Comparison of ENCODE assay signal across 9 cellular contexts in the genomic region with DNA sequence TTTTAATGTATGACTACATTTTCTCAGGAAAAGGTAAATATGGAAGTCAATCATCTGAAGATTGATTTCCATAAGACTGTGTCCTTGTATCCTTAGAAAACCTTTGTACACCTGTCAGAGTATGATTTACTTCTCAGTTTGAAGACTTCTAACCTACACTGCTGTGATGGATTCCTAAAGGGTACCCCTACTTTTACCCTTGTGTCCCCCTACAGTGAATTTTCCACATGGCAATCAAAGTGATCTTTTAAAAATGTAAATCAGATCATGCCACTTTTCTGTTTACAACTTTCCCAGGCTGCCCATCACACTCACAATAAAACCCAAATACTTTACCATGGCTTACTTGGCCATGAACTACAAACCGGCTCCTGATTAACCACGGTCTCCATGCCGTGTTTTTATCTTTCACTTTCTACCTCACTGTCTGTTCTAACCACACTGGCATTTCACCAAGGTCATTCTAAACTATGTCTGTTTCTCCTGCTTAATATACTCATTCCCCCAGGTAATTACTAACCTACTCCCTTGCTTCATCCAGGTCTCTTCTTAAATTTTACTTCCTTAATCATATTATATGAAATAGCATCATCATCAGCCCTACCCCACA. TPM values are rescaled to one million over a fixed set of nuclear protein-coding genes. Genes with fewer than 3 reads are reported as not detected.
DNase-seq lines count a peak whose midpoint lies in the region; ATAC-seq and TF ChIP-seq lines count a peak whose summit lies in the region.
"Had no signal": no experiment of that assay in that cellular context is flagged by ENCODE, and none has a peak within 500 bp of the region (broad histone marks: within the 10 kb centered on the region; RNA-seq: fewer than 3 reads in every experiment).

No MANE protein-coding gene starts in this region.

- no peaks in the 10 kb centered on the region for H3K27me3 ChIP-seq in effector memory CD4-positive, alpha-beta T cell (replicated peaks; ENCODE audit: control insufficient read depth, insufficient read depth, low read length, poor library complexity, severe bottlenecking)
- H3K27me3 ChIP-seq in right atrium auricular region (no peaks in the 10 kb centered on the region), H7 (ENCODE audit: control insufficient read depth, insufficient read depth, low read length) (no peaks in the 10 kb centered on the region), psoas muscle (ENCODE audit: insufficient read depth in 3 of 3, low read length in 2 of 3) (no peaks in the 10 kb centered on the region)

- intact Hi-C loops in psoas muscle (cut with DNase I), result no loop called here

- H3K27ac Mint-ChIP-seq in endothelial cell (ENCODE audit: unreplicated experiment), result no peak overlapping the region

- no peak overlapping the region for H3K4me3 Mint-ChIP-seq in endothelial cell (ENCODE audit: unreplicated experiment)

- ATAC-seq in GM21390 (IDR thresholded peaks at IDR 0.05; ENCODE audit: unreplicated experiment) (peak; percentile 93), HG03558 (IDR thresholded peaks at IDR 0.05; ENCODE audit: extremely low read depth, unreplicated experiment) (peak; percentile 41), psoas muscle (no peak)

- H3K27me3 Mint-ChIP-seq in endothelial cell (ENCODE audit: unreplicated experiment), result no peaks in the 10 kb centered on the region

- WGBS in psoas muscle, 3 donors, result 40 to 59% (median 50%) methylated on average over 3 of the region's 3 CpGs

- peaks cover 4% of the 10 kb centered on the region for H3K4me1 Mint-ChIP-seq in endothelial cell (ENCODE audit: unreplicated experiment)

- no peaks in the 10 kb centered on the region for H3K36me3 ChIP-seq in effector memory CD4-positive, alpha-beta T cell (ENCODE audit: control insufficient read depth, insufficient read depth, low read length)
- H3K36me3 ChIP-seq in right atrium auricular region (no peaks in the 10 kb centered on the region), H7 (replicated peaks; ENCODE audit: control insufficient read depth, insufficient read depth, low read length) (no peaks in the 10 kb centered on the region), psoas muscle (ENCODE audit: insufficient read depth in 1 of 2, low read depth in 1 of 2) (no peaks in the 10 kb centered on the region)

- H3K9me3 ChIP-seq in effector memory CD4-positive, alpha-beta T cell (ENCODE audit: control insufficient read depth, low read length), result no peaks in the 10 kb centered on the region
- H3K9me3 ChIP-seq in right atrium auricular region (no peaks in the 10 kb centered on the region), psoas muscle (no peaks in the 10 kb centered on the region)

- peak overlapping the region; percentile 37 for H3K4me3 ChIP-seq in GM12865 (ENCODE audit: low read depth, low read length)
- peak overlapping the region; percentile 42 for H3K4me3 ChIP-seq in effector memory CD4-positive, alpha-beta T cell (ENCODE audit: insufficient read depth, low read depth, low read length, poor library complexity, severe bottlenecking)
- no peak overlapping the region for H3K4me3 ChIP-seq in right atrium auricular region
- H3K4me3 ChIP-seq in H7 (ENCODE audit: insufficient read depth, low read depth, low read length), result no peak overlapping the region
- H3K4me3 ChIP-seq in psoas muscle, result no peak overlapping the region

- no peaks in the 10 kb centered on the region for H3K36me3 Mint-ChIP-seq in endothelial cell (ENCODE audit: low read depth, unreplicated experiment)

- TF ChIP-seq CTCF in GM12865 (IDR thresholded peaks at IDR 0.05; ENCODE audit: insufficient read depth, low read depth, low read length, missing control alignments) (no peak), endothelial cell (IDR thresholded peaks at IDR 0.05; ENCODE audit: unreplicated experiment) (no peak), right atrium auricular region (IDR thresholded peaks at IDR 0.05) (no peak), psoas muscle (IDR thresholded peaks at IDR 0.05) (no peak)

- H3K9me3 Mint-ChIP-seq in endothelial cell (ENCODE audit: unreplicated experiment), result no peaks in the 10 kb centered on the region

- DNase-seq in GM12865 (ENCODE audit: low read depth) (peak; percentile 63), endothelial cell (ENCODE audit: low spot score) (no peak), right atrium auricular region (ENCODE audit: low spot score) (no peak), H7 (no peak), psoas muscle (no peak)
- no peak for DNase-seq in effector memory CD4-positive, alpha-beta T cell
- DNase-seq: anterior cingulate cortex had no signal

- H3K4me1 ChIP-seq in effector memory CD4-positive, alpha-beta T cell (ENCODE audit: control insufficient read depth, insufficient read depth, low read length, poor library complexity, severe bottlenecking), result no peaks in the 10 kb centered on the region
- H3K4me1 ChIP-seq in right atrium auricular region (no peaks in the 10 kb centered on the region), psoas muscle (no peaks in the 10 kb centered on the region)

- peak overlapping the region; percentile 44 for H3K27ac ChIP-seq in effector memory CD4-positive, alpha-beta T cell (ENCODE audit: insufficient read depth, low read length, poor library complexity, severe bottlenecking)
- no peak overlapping the region for H3K27ac ChIP-seq in right atrium auricular region
- H3K27ac ChIP-seq in psoas muscle, result no peak overlapping the region

RNA-seq across cellular contexts. Expression of a gene that starts 8.1 kb away (rescaled TPM):
- 0.33 TPM for total RNA-seq in endothelial cell (ENCODE audit: unreplicated experiment)
- 1 to 10 TPM; 1.5 to 1.6 TPM for total RNA-seq in right atrium auricular region
- total RNA-seq in H7 (2014; rRNA removed; shearing (Covaris generic)), result 0.59 TPM in 1 of 2 replicates, not detected in the other
- under 1 TPM in 3 of 4 donors, not detected in 1; 0.26 to 0.74 (median 0.28) TPM for total RNA-seq in psoas muscle
- polyA plus RNA-seq in psoas muscle, result under 1 TPM in 2 of 3 donors, not detected in 1; 0.06 to 0.18 TPM

RNA-seq across cellular contexts. Expression of a gene that starts 8.1 kb away (rescaled TPM):
- total RNA-seq in endothelial cell (ENCODE audit: unreplicated experiment) (10.1 TPM), right atrium auricular region (10 to 100 TPM; 48.7 to 82.4 TPM), psoas muscle (10 to 100 TPM; 38.9 to 73.0 (median 54.3) TPM)
- 9.4 and 10.9 TPM in 2 replicates for total RNA-seq in H7 (2014; rRNA removed; shearing (Covaris generic))
- polyA plus RNA-seq in psoas muscle, result 10 to 100 TPM; 27.2 to 69.4 (median 64.2) TPM

Comparison
In these comparisons a context has a peak if more than half of its experiments do, and no peak if none do; other contexts are left out.
1. H3K4me3 ChIP-seq: peak in GM12865 (single experiment) and effector memory CD4-positive, alpha-beta T cell (single experiment); none in right atrium auricular region (0 of 2), H7 (single experiment) and psoas muscle (single experiment).
2. ATAC-seq: peak in GM21390 (single experiment) and HG03558 (single experiment); none in psoas muscle (0 of 4).